In genomic region chr7:43694399-43694748, GRCh38 we compare ENCODE assay signal across 13 cellular contexts. TPM values are rescaled to one million over a fixed set of nuclear protein-coding genes. Genes with fewer than 3 reads are reported as not detected.
DNase-seq lines count a peak whose midpoint lies in the region; ATAC-seq, FAIRE-seq and TF ChIP-seq lines count a peak whose summit lies in the region.
"Had no signal": no experiment of that assay in that cellular context is flagged by ENCODE, and none has a peak within 500 bp of the region (broad histone marks: within the 10 kb centered on the region; RNA-seq: fewer than 3 reads in every experiment).

No MANE protein-coding gene starts in this region.

- 93 to 95% methylated on average over 2 of the region's 2 CpGs for WGBS in lower leg skin, 2 donors

- no peaks in the 10 kb centered on the region for H4K20me1 ChIP-seq in SU-DHL-6 (ENCODE audit: low read depth, low read length)

- intact Hi-C loops in lower leg skin (cut with DNase I; ENCODE audit: low total_unique reads) = no loop called here

- no peaks in the 10 kb centered on the region for H3K27me3 ChIP-seq in SU-DHL-6 (ENCODE audit: low read length)
- H3K27me3 ChIP-seq: testis had no signal

- H3K4me3 ChIP-seq in SU-DHL-6 (ENCODE audit: insufficient read depth, low read length, poor library complexity, severe bottlenecking) (no peak overlapping the region), lower leg skin (ENCODE audit: low read depth, poor library complexity, severe bottlenecking) (no peak overlapping the region)
- H3K4me3 ChIP-seq: HAP-1, lung, skin epidermis, testis had no signal

- DNase-seq in H54 (ENCODE audit: insufficient read length, low spot score) = peak; percentile 40
- peak; percentile 95 for DNase-seq in fibroblast of peridontal ligament (ENCODE audit: extremely low read depth)
- DNase-seq in smooth muscle cell of the brain vasculature (ENCODE audit: low read depth, low spot score) = peak; percentile 31
- DNase-seq in NCI-H2171 (lab: John Stamatoyannopoulos, UW) = no peak
- DNase-seq in lower leg skin (ENCODE audit: low spot score in 2 of 2) = no peak
- DNase-seq: activated CD4-positive, alpha-beta T cell treated with anti-CD3 and anti-CD28 coated beads, Interleukin-2, amount 50 U/mL, for 48 hours; NCI-H2227 treated with DMSO at 0.1 percent for 48 hours; testis had no signal

- H3K36me3 ChIP-seq in SU-DHL-6 (ENCODE audit: low read length) = peaks cover 4% of the 10 kb centered on the region; the same call in 1 of the 2 replicates
- H3K36me3 ChIP-seq: HAP-1 had no signal

- H3K79me2 ChIP-seq in SU-DHL-6 (ENCODE audit: insufficient read depth, low read length) = peaks cover 97% of the 10 kb centered on the region

- H3K4me2 ChIP-seq in SU-DHL-6 (ENCODE audit: low read depth, low read length, poor library complexity, severe bottlenecking) = no peak overlapping the region

- TF ChIP-seq POLR2A in H54 (IDR thresholded peaks at IDR 0.05; ENCODE audit: low read depth, low read length) = no peak
- TF ChIP-seq POLR2A in lower leg skin (IDR thresholded peaks at IDR 0.05) = no peak

- peaks cover 25% of the 10 kb centered on the region; the same call in 1 of the 2 replicates for H3F3A ChIP-seq in SU-DHL-6 (ENCODE audit: insufficient read depth)

- no peak overlapping the region for H3K9ac ChIP-seq in SU-DHL-6 (ENCODE audit: low read length)

- ATAC-seq in HG03469 (IDR thresholded peaks at IDR 0.05; ENCODE audit: unreplicated experiment) = no peak

- peak; percentile 65 for FAIRE-seq in H54 (lab: Jason Lieb, UNC)

- H3K9me2 ChIP-seq in SU-DHL-6 (replicated peaks; ENCODE audit: insufficient read depth, low read length) = no peaks in the 10 kb centered on the region

- H3K9me3 ChIP-seq in SU-DHL-6 (ENCODE audit: insufficient read depth, low read length) = no peaks in the 10 kb centered on the region
- H3K9me3 ChIP-seq: HAP-1, testis had no signal

- no peak for TF ChIP-seq CTCF in SU-DHL-6 (IDR thresholded peaks at IDR 0.05; ENCODE audit: insufficient read depth, low read length, poor library complexity, severe bottlenecking)
- TF ChIP-seq CTCF in lower leg skin (IDR thresholded peaks at IDR 0.05) = no peak

- peak overlapping the region; percentile 38; the same call in 1 of the 2 replicates for H3K27ac ChIP-seq in SU-DHL-6 (ENCODE audit: low read depth, low read length)
- H3K27ac ChIP-seq: testis had no signal

- H2AFZ ChIP-seq in SU-DHL-6 (ENCODE audit: low read depth, low read length, severe bottlenecking) = no peak overlapping the region

RNA-seq across cellular contexts. Expression of gene COA1, which starts 34.9 kb away (rescaled TPM):
- 10 to 100 TPM; 25.9 to 36.0 (median 31.1) TPM for total RNA-seq in lower leg skin

Comparison
In these comparisons a context has a peak if more than half of its experiments do, and no peak if none do; other contexts are left out.
1. DNase-seq: peak in H54 (single experiment), fibroblast of peridontal ligament (single experiment) and smooth muscle cell of the brain vasculature (single experiment); none in NCI-H2171 (single experiment) and lower leg skin (0 of 2).